ENCODE assay signal across 27 cellular contexts in genomic region chr9:26673276-26673675, GRCh38.
"Had no signal": no experiment of that assay in that cellular context is flagged by ENCODE, and none has a peak within 500 bp of the region (broad histone marks: within the 10 kb centered on the region; RNA-seq: fewer than 3 reads in every experiment).

No MANE protein-coding gene starts in this region.

- DNase-seq: activated CD4-positive, alpha-beta memory T cell treated with anti-CD3 and anti-CD28 coated beads, Interleukin-2, amount 10 ng/mL, durations not matched to agents 7 days and 5 days; activated CD4-positive, alpha-beta T cell treated with anti-CD3 and anti-CD28 coated beads for 1 hour; activated CD4-positive, alpha-beta T cell treated with anti-CD3 and anti-CD28 coated beads for 4 hours; activated CD4-positive, alpha-beta T cell treated with anti-CD3 and anti-CD28 coated beads, Interleukin-2, amount 10 ng/mL, durations not matched to agents 7 days and 5 days; activated CD4-positive, alpha-beta T cell treated with anti-CD3 and anti-CD28 coated beads, Interleukin-2, amount 50 U/mL, for 4 hours; activated CD8-positive, alpha-beta memory T cell treated with anti-CD3 and anti-CD28 coated beads, Interleukin-2, amount 50 U/mL, for 48 hours; activated gamma-delta T cell; activated naive CD4-positive, alpha-beta T cell; activated naive CD4-positive, alpha-beta T cell treated with anti-CD3 and anti-CD28 coated beads, Interleukin-2, amount 10 ng/mL, durations not matched to agents 7 days and 5 days; activated naive CD8-positive, alpha-beta T cell treated with anti-CD3 and anti-CD28 coated beads, Interleukin-2, amount 10 ng/mL, durations not matched to agents 7 days and 5 days; activated T-cell treated with anti-CD3 and anti-CD28 coated beads for 4 hours; activated T-cell treated with anti-CD3 and anti-CD28 coated beads, Interleukin-2, amount 50 U/mL, for 24 hours; activated T-cell treated with anti-CD3 and anti-CD28 coated beads, Interleukin-2, amount 50 U/mL, for 72 hours; cortex of kidney; dermis blood vessel endothelial cell; effector CD4-positive, alpha-beta T cell; effector memory CD8-positive, alpha-beta T cell; erythroblast; foreskin keratinocyte; gastrocnemius medialis; glutamatergic neuron; T-helper 2 cell had no signal

- FAIRE-seq: bronchial epithelial cell had no signal

- H3K27ac ChIP-seq: ascending aorta, esophagus muscularis mucosa, foreskin keratinocyte, gastrocnemius medialis had no signal

- ATAC-seq: activated naive CD4-positive, alpha-beta T cell treated with anti-CD3 and anti-CD28 coated beads, Interleukin-2, amount 50 U/mL, for 72 hours; activated T-cell treated with anti-CD3 and anti-CD28 coated beads, Interleukin-2, amount 50 U/mL, for 72 hours; effector memory CD8-positive, alpha-beta T cell; foreskin keratinocyte; gastrocnemius medialis; WTC11 had no signal
